In the genomic region with DNA sequence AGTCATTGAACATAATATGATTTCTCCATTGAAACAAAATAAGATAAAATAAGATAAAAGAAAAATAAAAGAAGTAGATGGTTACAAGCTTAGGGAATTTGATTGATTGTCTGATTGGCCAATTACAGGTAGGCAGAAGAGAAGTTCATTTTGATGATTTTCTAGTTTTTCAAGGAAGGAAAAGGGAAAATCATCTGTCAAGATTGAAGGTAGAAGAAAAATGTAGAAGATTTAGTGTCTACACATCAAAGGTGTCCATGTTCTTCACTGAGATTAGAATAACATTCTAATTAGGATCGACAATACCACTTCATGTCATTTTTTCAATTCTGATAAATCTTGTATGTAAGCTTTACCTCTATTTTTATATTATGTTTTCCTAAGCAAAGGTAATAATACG, we compare ENCODE assay signal across 34 cellular contexts.
"Had no signal": no experiment of that assay in that cellular context is flagged by ENCODE, and none has a peak within 500 bp of the region (broad histone marks: within the 10 kb centered on the region; RNA-seq: fewer than 3 reads in every experiment).

No MANE protein-coding gene starts in this region.

- DNase-seq: Karpas-422, Kasumi-1, MG63, MM.1S, MV-4-11, NCI-H1048, NCI-H1092, NCI-H1092 treated with DMSO at 0.1 percent for 48 hours, NCI-H1105, NCI-H1105 treated with DMSO at 0.1 percent for 48 hours, NCI-H1417, NCI-H1417 treated with DMSO at 0.1 percent for 48 hours, NCI-H1436, NCI-H1436 treated with DMSO at 0.1 percent for 48 hours, NCI-H146, NCI-H1694, NCI-H1694 treated with DMSO at 0.1 percent for 48 hours, NCI-H187, NCI-H187 treated with DMSO at 0.1 percent for 48 hours, NCI-H1930, NCI-H2029, NCI-H2029 treated with DMSO at 0.1 percent for 48 hours, NCI-H2081, NCI-H2081 treated with DMSO at 0.1 percent for 48 hours, NCI-H2107, NCI-H2171, NCI-H2171 treated with DMSO at 0.1 percent for 48 hours, NCI-H2227 treated with DMSO at 0.1 percent for 48 hours, NCI-H226, NCI-H345, NCI-H446, NCI-H446 treated with DMSO at 0.1 percent for 48 hours, NCI-H510A had no signal

- H3K9me3 ChIP-seq: MG63 had no signal

- H3K4me2 ChIP-seq: KMS-11 had no signal

- H3K27ac ChIP-seq: KMS-11 had no signal

- H3K9ac ChIP-seq: KMS-11 had no signal

- H3K27me3 ChIP-seq: MG63 had no signal

- H3K36me3 ChIP-seq: MG63 had no signal

- H3K4me3 ChIP-seq: MG63 had no signal
